2 cellular contexts compared by ENCODE assay signal in genomic region chr22:26561756-26562417, GRCh38.
A peak's percentile ranks its signal among the peaks of the same experiment; 100 is the strongest.
TF ChIP-seq lines count a peak whose summit lies in the region.

No MANE protein-coding gene starts in this region.

TF ChIP-seq in IMR-90, 13 proteins besides CTCF, POLR2A, EP300 and RAD21:
- TF ChIP-seq USF2 (IDR thresholded peaks at IDR 0.05; ENCODE audit: low read depth, low read length), result no peak
- no peak for TF ChIP-seq NFE2L2 (IDR thresholded peaks at IDR 0.05; ENCODE audit: low read depth, low read length)
- no peak for TF ChIP-seq CHD1 (IDR thresholded peaks at IDR 0.05; ENCODE audit: low read depth, low read length)
- TF ChIP-seq SMC3 (IDR thresholded peaks at IDR 0.05; ENCODE audit: low read depth, low read length), result no peak
- TF ChIP-seq ELK1 (IDR thresholded peaks at IDR 0.05; ENCODE audit: borderline replicate concordance, low read depth, low read length), result no peak
- no peak for TF ChIP-seq RCOR1 (IDR thresholded peaks at IDR 0.05; ENCODE audit: insufficient replicate concordance, low read length)

TF ChIP-seq in HepG2, 621 proteins besides CTCF, POLR2A, EP300 and RAD21:
- TF ChIP-seq ATF7 (IDR thresholded peaks at IDR 0.05) (no peak), ATF7 (CRISPR knock-in tag; IDR thresholded peaks at IDR 0.05) (no peak), ZNF768 (CRISPR knock-in tag; IDR thresholded peaks at IDR 0.05) (peak; percentile 90)
